ENCODE assay signal across 1 cellular context in the genomic region with DNA sequence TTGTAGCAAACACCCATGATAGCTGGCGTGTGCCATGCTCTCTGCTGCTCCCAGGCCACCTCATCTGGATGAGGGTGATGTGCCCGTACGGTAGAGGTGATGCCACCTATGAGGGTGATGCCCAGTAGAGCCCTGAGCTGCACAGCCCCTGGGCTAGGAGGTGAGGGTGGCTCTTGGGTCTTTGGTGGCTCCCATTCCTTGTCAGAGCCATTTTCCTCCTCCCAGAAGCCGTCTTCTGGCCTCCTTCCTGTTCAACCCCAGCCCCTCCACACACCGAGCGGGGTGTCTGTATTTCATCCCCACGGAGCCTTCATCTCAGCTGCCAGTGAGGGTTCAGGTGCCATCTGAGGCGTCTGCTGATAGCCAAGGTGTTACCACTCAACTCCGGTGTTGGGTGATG.
TF ChIP-seq lines count a peak whose summit lies in the region.

No MANE protein-coding gene starts in this region.

TF ChIP-seq in SK-N-SH, 30 proteins besides CTCF, POLR2A, EP300 and RAD21:
- TF ChIP-seq RCOR1 (IDR thresholded peaks at IDR 0.05; ENCODE audit: low read length) (no peak), RFX5 (IDR thresholded peaks at IDR 0.05; ENCODE audit: low read length) (no peak), FOSL2 (IDR thresholded peaks at IDR 0.05; ENCODE audit: borderline replicate concordance, low read depth) (no peak), GABPA (IDR thresholded peaks at IDR 0.05; ENCODE audit: low read depth) (no peak), IRF3 (IDR thresholded peaks at IDR 0.05; ENCODE audit: low read depth, low read length) (no peak), YY1 (IDR thresholded peaks at IDR 0.05; ENCODE audit: low read depth) (no peak), FOXJ3 (CRISPR knock-in tag; IDR thresholded peaks at IDR 0.05) (no peak), MEF2A (IDR thresholded peaks at IDR 0.05; ENCODE audit: borderline replicate concordance, low read depth) (no peak), GATA2 (CRISPR knock-in tag; IDR thresholded peaks at IDR 0.05) (no peak), RXRA (IDR thresholded peaks at IDR 0.05; ENCODE audit: borderline replicate concordance, low read depth) (no peak), SMC3 (IDR thresholded peaks at IDR 0.05; ENCODE audit: low read depth, low read length) (no peak), FOXM1 (IDR thresholded peaks at IDR 0.05; ENCODE audit: low read depth) (no peak)
- TF ChIP-seq, protein P1, sequence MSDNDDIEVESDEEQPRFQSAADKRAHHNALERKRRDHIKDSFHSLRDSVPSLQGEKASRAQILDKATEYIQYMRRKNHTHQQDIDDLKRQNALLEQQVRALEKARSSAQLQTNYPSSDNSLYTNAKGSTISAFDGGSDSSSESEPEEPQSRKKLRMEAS (IDR thresholded peaks at IDR 0.05; ENCODE audit: low read depth) = no peak
- TF ChIP-seq, protein P2, sequence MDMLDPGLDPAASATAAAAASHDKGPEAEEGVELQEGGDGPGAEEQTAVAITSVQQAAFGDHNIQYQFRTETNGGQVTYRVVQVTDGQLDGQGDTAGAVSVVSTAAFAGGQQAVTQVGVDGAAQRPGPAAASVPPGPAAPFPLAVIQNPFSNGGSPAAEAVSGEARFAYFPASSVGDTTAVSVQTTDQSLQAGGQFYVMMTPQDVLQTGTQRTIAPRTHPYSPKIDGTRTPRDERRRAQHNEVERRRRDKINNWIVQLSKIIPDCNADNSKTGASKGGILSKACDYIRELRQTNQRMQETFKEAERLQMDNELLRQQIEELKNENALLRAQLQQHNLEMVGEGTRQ (IDR thresholded peaks at IDR 0.05; ENCODE audit: borderline replicate concordance, low read depth, low read length) = no peak
